ENCODE assay signal across 7 cellular contexts in genomic region chr19:45091031-45091918, GRCh38. TPM values are rescaled to one million over a fixed set of nuclear protein-coding genes. Genes with fewer than 3 reads are reported as not detected.
DNase-seq lines count a peak whose midpoint lies in the region; ATAC-seq lines count a peak whose summit lies in the region.

No MANE protein-coding gene starts in this region.

- ATAC-seq in GM18517 (IDR thresholded peaks at IDR 0.05; ENCODE audit: unreplicated experiment) (peak; percentile 49), HG02981 (IDR thresholded peaks at IDR 0.05; ENCODE audit: unreplicated experiment) (peak; percentile 62)

- DNase-seq in NCI-H2196 (lab: John Stamatoyannopoulos, UW; ENCODE audit: unreplicated experiment) (peak; percentile 99), cerebellum (ENCODE audit: low spot score) (peak; percentile 99), islet precursor cell (peak; percentile 99)
- DNase-seq in activated CD4-positive, alpha-beta T cell treated with anti-CD3 and anti-CD28 coated beads for 1 hour, result peak; percentile 94
- peak; percentile 95 to 96 for DNase-seq in stimulated activated CD4-positive, alpha-beta T cell treated with anti-CD3 and anti-CD28 coated beads, Interleukin-12 subunit alpha, Interleukin-12 subunit beta, amount 100 ng/mL, for 24 hours (ENCODE audit: low read depth in 2 of 2)

RNA-seq across cellular contexts. Expression of gene PPP1R37, which starts 1.7 kb away (rescaled TPM):
- 19.5 TPM for total RNA-seq in cerebellum

RNA-seq across cellular contexts. Expression of gene GEMIN7, which starts 12.2 kb away (rescaled TPM):
- 9.1 TPM for total RNA-seq in cerebellum

RNA-seq across cellular contexts. Expression of gene ZNF296, which starts 15.0 kb away (rescaled TPM):
- 0.45 TPM for total RNA-seq in cerebellum

RNA-seq across cellular contexts. Expression of gene CLASRP, which starts 52.4 kb away (rescaled TPM):
- 17.6 TPM for total RNA-seq in cerebellum

Comparison
In these comparisons a context has a peak if more than half of its experiments do, and no peak if none do; other contexts are left out.
1. Peak in every context shown above with its lines: DNase-seq and ATAC-seq.